1 cellular context compared by ENCODE assay signal in genomic region chr5:150656191-150657132, GRCh38.
TF ChIP-seq lines count a peak whose summit lies in the region.

No MANE protein-coding gene starts in this region.

TF ChIP-seq in K562, 482 proteins besides CTCF, POLR2A, EP300 and RAD21 (continued from another document and continues in another):
- TF ChIP-seq, protein P1, sequence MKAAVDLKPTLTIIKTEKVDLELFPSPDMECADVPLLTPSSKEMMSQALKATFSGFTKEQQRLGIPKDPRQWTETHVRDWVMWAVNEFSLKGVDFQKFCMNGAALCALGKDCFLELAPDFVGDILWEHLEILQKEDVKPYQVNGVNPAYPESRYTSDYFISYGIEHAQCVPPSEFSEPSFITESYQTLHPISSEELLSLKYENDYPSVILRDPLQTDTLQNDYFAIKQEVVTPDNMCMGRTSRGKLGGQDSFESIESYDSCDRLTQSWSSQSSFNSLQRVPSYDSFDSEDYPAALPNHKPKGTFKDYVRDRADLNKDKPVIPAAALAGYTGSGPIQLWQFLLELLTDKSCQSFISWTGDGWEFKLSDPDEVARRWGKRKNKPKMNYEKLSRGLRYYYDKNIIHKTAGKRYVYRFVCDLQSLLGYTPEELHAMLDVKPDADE (conservative IDR thresholded peaks at IDR 0.05; ENCODE audit: control insufficient read depth, low read depth, low read length) = 0 out of 2 replicates have a peak, but pooled peaks have one; percentile 40
- TF ChIP-seq ZNF717 (CRISPR knock-in tag; IDR thresholded peaks at IDR 0.05) = no peak
- TF ChIP-seq FOXJ2 (tag; IDR thresholded peaks at IDR 0.05) = no peak
- no peak for TF ChIP-seq NFE2L1 (tag; IDR thresholded peaks at IDR 0.05; ENCODE audit: borderline replicate concordance, low read depth)
- 0 out of 2 replicates have a peak, but pooled peaks have one; percentile 15 for TF ChIP-seq FOSL1 (tag; conservative IDR thresholded peaks at IDR 0.05)
- TF ChIP-seq ZFX (CRISPR knock-in tag; IDR thresholded peaks at IDR 0.05) = peak; percentile 58
- no peak for TF ChIP-seq NELFE (IDR thresholded peaks at IDR 0.05; ENCODE audit: insufficient read depth, insufficient read length)
- peak; percentile 73 for TF ChIP-seq MAX (CRISPR knock-in tag; IDR thresholded peaks at IDR 0.05)
- TF ChIP-seq, protein P2, sequence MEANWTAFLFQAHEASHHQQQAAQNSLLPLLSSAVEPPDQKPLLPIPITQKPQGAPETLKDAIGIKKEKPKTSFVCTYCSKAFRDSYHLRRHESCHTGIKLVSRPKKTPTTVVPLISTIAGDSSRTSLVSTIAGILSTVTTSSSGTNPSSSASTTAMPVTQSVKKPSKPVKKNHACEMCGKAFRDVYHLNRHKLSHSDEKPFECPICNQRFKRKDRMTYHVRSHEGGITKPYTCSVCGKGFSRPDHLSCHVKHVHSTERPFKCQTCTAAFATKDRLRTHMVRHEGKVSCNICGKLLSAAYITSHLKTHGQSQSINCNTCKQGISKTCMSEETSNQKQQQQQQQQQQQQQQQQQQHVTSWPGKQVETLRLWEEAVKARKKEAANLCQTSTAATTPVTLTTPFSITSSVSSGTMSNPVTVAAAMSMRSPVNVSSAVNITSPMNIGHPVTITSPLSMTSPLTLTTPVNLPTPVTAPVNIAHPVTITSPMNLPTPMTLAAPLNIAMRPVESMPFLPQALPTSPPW (CRISPR knock-in tag; IDR thresholded peaks at IDR 0.05) = peak; percentile 99
- no peak for TF ChIP-seq KLF16 (IDR thresholded peaks at IDR 0.05)
- TF ChIP-seq TAF1 (IDR thresholded peaks at IDR 0.05; ENCODE audit: control insufficient read depth, extremely low read depth, insufficient read depth, low read length, severe bottlenecking) = peak; percentile 37
- TF ChIP-seq MTA1 (IDR thresholded peaks at IDR 0.05; ENCODE audit: borderline replicate concordance) = no peak
- TF ChIP-seq, protein P3, sequence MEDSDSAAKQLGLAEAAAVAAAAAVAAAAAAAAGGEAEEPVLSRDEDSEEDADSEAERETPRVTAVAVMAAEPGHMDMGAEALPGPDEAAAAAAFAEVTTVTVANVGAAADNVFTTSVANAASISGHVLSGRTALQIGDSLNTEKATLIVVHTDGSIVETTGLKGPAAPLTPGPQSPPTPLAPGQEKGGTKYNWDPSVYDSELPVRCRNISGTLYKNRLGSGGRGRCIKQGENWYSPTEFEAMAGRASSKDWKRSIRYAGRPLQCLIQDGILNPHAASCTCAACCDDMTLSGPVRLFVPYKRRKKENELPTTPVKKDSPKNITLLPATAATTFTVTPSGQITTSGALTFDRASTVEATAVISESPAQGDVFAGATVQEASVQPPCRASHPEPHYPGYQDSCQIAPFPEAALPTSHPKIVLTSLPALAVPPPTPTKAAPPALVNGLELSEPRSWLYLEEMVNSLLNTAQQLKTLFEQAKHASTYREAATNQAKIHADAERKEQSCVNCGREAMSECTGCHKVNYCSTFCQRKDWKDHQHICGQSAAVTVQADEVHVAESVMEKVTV (CRISPR knock-in tag; IDR thresholded peaks at IDR 0.05) = peak; percentile 61
- peak; percentile 52; the same call in 1 of the 2 replicates for TF ChIP-seq GABPB1 (CRISPR knock-in tag; IDR thresholded peaks at IDR 0.05)
- TF ChIP-seq FIP1L1 (IDR thresholded peaks at IDR 0.05; ENCODE audit: low read depth, low read length, poor library complexity, severe bottlenecking) = peak; percentile 35
- no peak for TF ChIP-seq ETV6 (IDR thresholded peaks at IDR 0.05; ENCODE audit: borderline replicate concordance in 1 of 2, low read depth in 2 of 2, low read length in 1 of 2)
- no peak; the same call in 1 of the 2 replicates for TF ChIP-seq ETV6 (CRISPR knock-in tag; IDR thresholded peaks at IDR 0.05; ENCODE audit: borderline replicate concordance)
- TF ChIP-seq RCOR1 (IDR thresholded peaks at IDR 0.05; ENCODE audit: borderline replicate concordance in 1 of 2, low read depth in 2 of 2, low read length in 2 of 2) = 0 out of 4 replicates have a peak, but pooled peaks of 1 of the 2 experiments have one; percentile 20
- peak; percentile 83; the same call in 1 of the 2 replicates for TF ChIP-seq E2F3 (CRISPR knock-in tag; IDR thresholded peaks at IDR 0.05)
- no peak for TF ChIP-seq SRF (CRISPR knock-in tag; IDR thresholded peaks at IDR 0.05)
- TF ChIP-seq YY1 (IDR thresholded peaks at IDR 0.05; ENCODE audit: borderline replicate concordance in 1 of 3, control insufficient read depth in 1 of 3, extremely low read depth in 1 of 3, insufficient read depth in 3 of 3, insufficient read length in 1 of 3, insufficient replicate concordance in 2 of 3, low read depth in 1 of 3, low read length in 2 of 3) = peak in 2 of 3 experiments; percentile 53 to 65
- TF ChIP-seq SMAD4 (CRISPR knock-in tag; conservative IDR thresholded peaks at IDR 0.05) = peak; percentile 67; the same call in 1 of the 2 replicates
- TF ChIP-seq ZSCAN32 (CRISPR knock-in tag; IDR thresholded peaks at IDR 0.05) = no peak
- TF ChIP-seq, protein P4, sequence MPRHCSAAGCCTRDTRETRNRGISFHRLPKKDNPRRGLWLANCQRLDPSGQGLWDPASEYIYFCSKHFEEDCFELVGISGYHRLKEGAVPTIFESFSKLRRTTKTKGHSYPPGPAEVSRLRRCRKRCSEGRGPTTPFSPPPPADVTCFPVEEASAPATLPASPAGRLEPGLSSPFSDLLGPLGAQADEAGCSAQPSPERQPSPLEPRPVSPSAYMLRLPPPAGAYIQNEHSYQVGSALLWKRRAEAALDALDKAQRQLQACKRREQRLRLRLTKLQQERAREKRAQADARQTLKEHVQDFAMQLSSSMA (CRISPR knock-in tag; IDR thresholded peaks at IDR 0.05) = no peak
- TF ChIP-seq MGA (IDR thresholded peaks at IDR 0.05) = 0 out of 2 replicates have a peak, but pooled peaks have one; percentile 21
- TF ChIP-seq, protein P5, sequence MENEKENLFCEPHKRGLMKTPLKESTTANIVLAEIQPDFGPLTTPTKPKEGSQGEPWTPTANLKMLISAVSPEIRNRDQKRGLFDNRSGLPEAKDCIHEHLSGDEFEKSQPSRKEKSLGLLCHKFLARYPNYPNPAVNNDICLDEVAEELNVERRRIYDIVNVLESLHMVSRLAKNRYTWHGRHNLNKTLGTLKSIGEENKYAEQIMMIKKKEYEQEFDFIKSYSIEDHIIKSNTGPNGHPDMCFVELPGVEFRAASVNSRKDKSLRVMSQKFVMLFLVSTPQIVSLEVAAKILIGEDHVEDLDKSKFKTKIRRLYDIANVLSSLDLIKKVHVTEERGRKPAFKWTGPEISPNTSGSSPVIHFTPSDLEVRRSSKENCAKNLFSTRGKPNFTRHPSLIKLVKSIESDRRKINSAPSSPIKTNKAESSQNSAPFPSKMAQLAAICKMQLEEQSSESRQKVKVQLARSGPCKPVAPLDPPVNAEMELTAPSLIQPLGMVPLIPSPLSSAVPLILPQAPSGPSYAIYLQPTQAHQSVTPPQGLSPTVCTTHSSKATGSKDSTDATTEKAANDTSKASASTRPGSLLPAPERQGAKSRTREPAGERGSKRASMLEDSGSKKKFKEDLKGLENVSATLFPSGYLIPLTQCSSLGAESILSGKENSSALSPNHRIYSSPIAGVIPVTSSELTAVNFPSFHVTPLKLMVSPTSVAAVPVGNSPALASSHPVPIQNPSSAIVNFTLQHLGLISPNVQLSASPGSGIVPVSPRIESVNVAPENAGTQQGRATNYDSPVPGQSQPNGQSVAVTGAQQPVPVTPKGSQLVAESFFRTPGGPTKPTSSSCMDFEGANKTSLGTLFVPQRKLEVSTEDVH (IDR thresholded peaks at IDR 0.05; ENCODE audit: low read depth, partially characterized antibody) = peak; percentile 48
- TF ChIP-seq L3MBTL2 (IDR thresholded peaks at IDR 0.05) = peak; percentile 80
- TF ChIP-seq STAT5B (CRISPR knock-in tag; IDR thresholded peaks at IDR 0.05) = no peak
- peak; percentile 89 to 92 for TF ChIP-seq MAZ (CRISPR knock-in tag; conservative IDR thresholded peaks at IDR 0.05 in 1 of 2, IDR thresholded peaks at IDR 0.05 in 1 of 2)
- no peak; the same call in 1 of the 2 replicates for TF ChIP-seq CREB1 (IDR thresholded peaks at IDR 0.05)
- TF ChIP-seq CREB1 (CRISPR knock-in tag; IDR thresholded peaks at IDR 0.05) = peak; percentile 51; the same call in 1 of the 2 replicates
- TF ChIP-seq GABPA (tag; conservative IDR thresholded peaks at IDR 0.05; ENCODE audit: low read depth) = no peak
- peak; percentile 60; the same call in 1 of the 2 replicates for TF ChIP-seq ZBTB33 (CRISPR knock-in tag; IDR thresholded peaks at IDR 0.05)
- no peak for TF ChIP-seq ATF3 (IDR thresholded peaks at IDR 0.05)
- TF ChIP-seq ATF3 (CRISPR knock-in tag; conservative IDR thresholded peaks at IDR 0.05) = peak; percentile 40; the same call in 1 of the 2 replicates
